Comparison of ENCODE assay signal across 24 cellular contexts in the genomic region with DNA sequence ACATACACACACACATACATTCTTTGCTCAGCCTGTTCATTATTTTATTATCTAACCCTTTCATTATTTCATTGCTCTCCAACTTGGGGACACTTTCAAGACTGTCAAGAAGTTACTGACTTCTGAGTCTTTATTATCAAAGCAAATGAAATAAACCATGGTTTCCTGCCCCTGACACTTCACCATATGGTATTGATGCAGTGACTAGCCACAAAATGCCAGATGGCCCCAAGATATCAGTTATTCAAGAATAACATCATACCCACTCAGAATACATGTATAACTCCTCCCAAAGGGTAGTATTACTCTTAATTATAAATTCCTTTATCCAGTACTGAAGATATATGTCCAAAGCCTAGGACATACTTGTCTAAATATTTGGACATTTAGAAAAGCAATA.
"Had no signal": no experiment of that assay in that cellular context is flagged by ENCODE, and none has a peak within 500 bp of the region (broad histone marks: within the 10 kb centered on the region; RNA-seq: fewer than 3 reads in every experiment).

No MANE protein-coding gene starts in this region.

- H3K36me3 ChIP-seq: adrenal gland, ascending aorta, brain microvascular endothelial cell, neutrophil, ovary, prostate gland, spleen, upper lobe of right lung had no signal

- H3K4me3 ChIP-seq: adrenal gland, ascending aorta, ovary, prostate gland, spleen, upper lobe of right lung had no signal

- FAIRE-seq: frontal cortex, islet of Langerhans, TTC549 had no signal

- H3K9me3 ChIP-seq: adrenal gland, ascending aorta, neutrophil, ovary, prostate gland had no signal

- DNase-seq: activated B cell treated with CpG ODN at 0.5 μM for 24 hours; activated CD4-positive, alpha-beta T cell treated with anti-CD3 and anti-CD28 coated beads for 36 hours; activated CD4-positive, alpha-beta T cell treated with anti-CD3 and anti-CD28 coated beads, Interleukin-2, amount 50 U/mL, for 48 hours; activated CD8-positive, alpha-beta memory T cell treated with anti-CD3 and anti-CD28 coated beads, Interleukin-2, amount 50 U/mL, for 48 hours; activated naive CD4-positive, alpha-beta T cell; activated T-cell treated with anti-CD3 and anti-CD28 coated beads, Interleukin-2, amount 50 U/mL, for 4 hours; adrenal gland; brain microvascular endothelial cell; central memory CD4-positive, alpha-beta T cell; dermis blood vessel endothelial cell; effector CD8-positive, alpha-beta T cell; hypothalamus; left cardiac atrium; ovary; spleen; stimulated activated CD4-positive, alpha-beta T cell treated with anti-CD3 and anti-CD28 coated beads, Interleukin-4, amount 100 ng/mL, for 24 hours; stimulated activated naive CD4-positive, alpha-beta T cell treated with Interleukin-2 at 50 U/mL for 16 hours; upper lobe of right lung had no signal

- ATAC-seq: activated CD4-positive, alpha-beta T cell treated with anti-CD3 and anti-CD28 coated beads for 36 hours; activated T-cell treated with anti-CD3 and anti-CD28 coated beads, Interleukin-2, amount 50 U/mL, for 4 hours; left cardiac atrium; upper lobe of right lung had no signal

- H3K4me1 ChIP-seq: adrenal gland, ascending aorta, prostate gland, upper lobe of right lung had no signal

- H3K27ac ChIP-seq: adrenal gland, ascending aorta, brain microvascular endothelial cell, neutrophil, ovary, prostate gland, spleen, upper lobe of right lung had no signal
